ENCODE assay signal across 8 cellular contexts in the genomic region with DNA sequence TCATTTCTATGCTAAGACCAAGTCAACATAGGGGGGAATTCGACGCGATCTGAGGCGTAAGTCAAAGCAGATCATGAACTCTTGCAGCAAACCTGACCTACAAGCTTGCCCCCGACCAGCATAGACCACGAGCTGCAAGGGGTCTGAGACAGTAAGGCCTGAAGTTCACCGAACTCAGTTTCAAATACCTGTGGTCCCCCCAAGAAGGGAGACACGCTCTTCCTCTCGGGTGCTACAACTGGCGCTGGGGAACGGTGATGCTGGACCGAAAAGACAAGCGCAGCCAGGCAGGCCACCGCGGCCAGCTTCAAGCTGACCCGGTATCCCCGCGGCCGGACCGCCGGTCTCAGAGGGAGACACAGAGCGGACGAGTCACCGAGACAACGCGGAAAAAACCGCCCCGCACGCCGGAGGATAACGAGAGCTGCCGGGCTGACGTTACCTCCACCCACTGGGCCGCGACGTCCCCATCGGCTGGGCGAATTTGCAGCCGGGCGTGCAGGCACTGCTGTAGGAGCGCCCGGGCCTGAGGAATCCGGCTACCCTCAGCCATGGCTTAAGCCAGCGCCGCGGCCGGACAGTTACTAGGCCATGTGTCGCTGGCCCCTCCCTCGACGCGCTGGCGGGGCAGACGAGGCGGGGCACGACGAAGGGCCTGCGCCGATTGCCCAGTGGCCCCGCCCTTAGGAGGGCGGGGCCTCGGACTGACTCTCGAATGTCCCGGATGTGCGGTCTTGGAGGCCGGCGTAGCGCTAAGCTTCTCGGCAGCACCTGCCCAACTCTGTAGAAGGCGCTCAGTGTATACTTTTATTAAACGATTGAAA. TPM values are rescaled to one million over a fixed set of nuclear protein-coding genes. Genes with fewer than 3 reads are reported as not detected.
A peak's percentile ranks its signal among the peaks of the same experiment; 100 is the strongest.
DNase-seq lines count a peak whose midpoint lies in the region; ATAC-seq and TF ChIP-seq lines count a peak whose summit lies in the region.

A gene (minus strand): TSS at position 666 of the 824 bp plus-strand sequence. CDS start 113 bp downstream, at position 553.

- H4K20me1 ChIP-seq in KMS-11 (ENCODE audit: insufficient read depth) = no peaks in the 10 kb centered on the region

- H3K9ac ChIP-seq in KMS-11 = peak within 1 kb of the TSS; percentile 90

- DNase-seq in DMS79 (lab: John Stamatoyannopoulos, UW) (peak; percentile 97), Panc1 (ENCODE audit: low read depth, low spot score) (peak; percentile 83), myocyte (ENCODE audit: low read depth) (peak; percentile 97)
- peak; percentile 91 to 92 for DNase-seq in activated T-cell treated with anti-CD3 and anti-CD28 coated beads, Interleukin-2, amount 50 U/mL, for 72 hours
- DNase-seq in stimulated activated CD8-positive, alpha-beta memory T cell treated with anti-CD3 and anti-CD28 coated beads, Interleukin-7, amount 100 ng/mL, for 48 hours (ENCODE audit: extremely low read depth in 1 of 2, low read depth in 1 of 2) = peak; percentile 76 to 82

- H3K27me3 Mint-ChIP-seq in activated T-cell treated with anti-CD3 and anti-CD28 coated beads, Interleukin-2, amount 50 U/mL, for 72 hours (ENCODE audit: low read depth) = no peaks in the 10 kb centered on the region

- no peaks in the 10 kb centered on the region for H3K9me3 Mint-ChIP-seq in activated T-cell treated with anti-CD3 and anti-CD28 coated beads, Interleukin-2, amount 50 U/mL, for 72 hours

- TSS peak; percentile 72 for BruUV-seq in Panc1 (replicated peaks; lab: Mats Ljungman, UMichigan)

- peak within 1 kb of the TSS; percentile 88 for H2AFZ ChIP-seq in KMS-11 (ENCODE audit: low read depth)

- CTCF ChIA-PET in Panc1 (lab: Charles Lee) = no interaction called here

- H3K36me3 Mint-ChIP-seq in activated T-cell treated with anti-CD3 and anti-CD28 coated beads, Interleukin-2, amount 50 U/mL, for 72 hours (ENCODE audit: insufficient read depth in 2 of 2) = peaks cover 0 to 3% of the 10 kb centered on the region in 2 donors

- H3K4me3 ChIP-seq in KMS-11 (IDR thresholded peaks at IDR 0.05; ENCODE audit: insufficient read depth, low read depth, low read length) = no peak within 1 kb of the TSS
- H3K4me3 ChIP-seq in Panc1 (ENCODE audit: low read depth in 2 of 2, low read length in 2 of 2) = peak within 1 kb of the TSS; percentile 74 to 89

- H3K4me2 ChIP-seq in KMS-11 = peak within 1 kb of the TSS; percentile 74

- peaks cover 6% of the 10 kb centered on the region; the same call in 1 of the 2 replicates for H3K79me2 ChIP-seq in KMS-11 (ENCODE audit: insufficient read depth, low read depth)

- no peaks in the 10 kb centered on the region for H3K27me3 ChIP-seq in KMS-11 (ENCODE audit: insufficient read depth, low read depth)
- no peaks in the 10 kb centered on the region for H3K27me3 ChIP-seq in Panc1 (ENCODE audit: control insufficient read depth, insufficient read depth, low read length)

- peak within 1 kb of the TSS; percentile 96 for H3K27ac Mint-ChIP-seq in activated T-cell treated with anti-CD3 and anti-CD28 coated beads, Interleukin-2, amount 50 U/mL, for 72 hours

- peak within 1 kb of the TSS; percentile 97 to 98 for H3K4me3 Mint-ChIP-seq in activated T-cell treated with anti-CD3 and anti-CD28 coated beads, Interleukin-2, amount 50 U/mL, for 72 hours

- H3K27ac ChIP-seq in KMS-11 = peak within 1 kb of the TSS; percentile 74
- peak within 1 kb of the TSS; percentile 92 for H3K27ac ChIP-seq in Panc1 (ENCODE audit: low read length)

- intact Hi-C loops in Panc1 (cut with micrococcal nuclease; ENCODE audit: unreplicated experiment) = no loop called here

- in situ Hi-C loops in Panc1 (cut with HindIII; ENCODE audit: low pct_unique_long_range_greater_than_20kb, low sequenced_read_pairs) = no loop called here

- H3K9me3 ChIP-seq in Panc1 (ENCODE audit: control insufficient read depth, insufficient read depth, low read depth, low read length) = no peaks in the 10 kb centered on the region

- TF ChIP-seq CTCF in KMS-11 (conservative IDR thresholded peaks at IDR 0.05; ENCODE audit: low read depth, low read length) (no peak), Panc1 (IDR thresholded peaks at IDR 0.05) (no peak)

- H3K4me1 ChIP-seq in KMS-11 (ENCODE audit: low read depth, poor library complexity, severe bottlenecking) = no peaks in the 10 kb centered on the region
- peaks cover 4% of the 10 kb centered on the region; the same call in 1 of the 2 replicates for H3K4me1 ChIP-seq in Panc1 (ENCODE audit: control insufficient read depth, insufficient read depth, low read length)

- H3K36me3 ChIP-seq in KMS-11 (ENCODE audit: insufficient read depth) (no peaks in the 10 kb centered on the region), Panc1 (ENCODE audit: control insufficient read depth, insufficient read depth, low read length) (peaks cover 6% of the 10 kb centered on the region)

- POLR2A ChIA-PET in Panc1 (lab: Charles Lee) = interaction anchor here (0.7 kb wide), 1 partner anchor 758 kb away, joined by 9 read pairs; no protein-coding TSS in a partner anchor

- ATAC-seq in GM21737 (IDR thresholded peaks at IDR 0.05; ENCODE audit: unreplicated experiment) (peak; percentile 99), Panc1 (peak; percentile 100), esophagus mucosa (peak; percentile 100)
- peak; percentile 98 to 99 for ATAC-seq in activated T-cell treated with anti-CD3 and anti-CD28 coated beads, Interleukin-2, amount 50 U/mL, for 72 hours (replicated peaks in 1 of 2)

- peaks cover 29% of the 10 kb centered on the region for H3K4me1 Mint-ChIP-seq in activated T-cell treated with anti-CD3 and anti-CD28 coated beads, Interleukin-2, amount 50 U/mL, for 72 hours (ENCODE audit: low read depth)

RNA-seq across cellular contexts. Expression of the gene that starts here (rescaled TPM):
- total RNA-seq in Panc1 (2021; ENCODE audit: unreplicated experiment) (15.2 TPM), esophagus mucosa (23.2 TPM), myocyte (28.0 and 32.7 TPM in 2 replicates)
- 9.8 TPM for polyA plus RNA-seq in Panc1 (2012; ENCODE audit: insufficient read length)
- total RNA-seq in activated T-cell treated with anti-CD3 and anti-CD28 coated beads, Interleukin-2, amount 50 U/mL, for 72 hours = 10 to 100 TPM; 13.5 to 20.7 TPM
- polyA plus RNA-seq in myocyte (2012) = 11.8 TPM
